8 cellular contexts compared by ENCODE assay signal in genomic region chr11:66567787-66568123, GRCh38. TPM values are rescaled to one million over a fixed set of nuclear protein-coding genes. Genes with fewer than 3 reads are reported as not detected.
DNase-seq lines count a peak whose midpoint lies in the region; ATAC-seq and TF ChIP-seq lines count a peak whose summit lies in the region.

No MANE protein-coding gene starts in this region.

- H3K4me1 Mint-ChIP-seq in activated naive CD4-positive, alpha-beta T cell treated with anti-CD3 and anti-CD28 coated beads, Interleukin-2, amount 50 U/mL, for 24 hours, result peaks cover 14% of the 10 kb centered on the region
- H3K4me1 Mint-ChIP-seq in MCF 10A (ENCODE audit: insufficient read depth, unreplicated experiment) (peaks cover 7% of the 10 kb centered on the region), memory B cell (peaks cover 3% of the 10 kb centered on the region)

- peaks cover 2% of the 10 kb centered on the region for H3K4me1 ChIP-seq in urinary bladder (ENCODE audit: insufficient read depth)

- H3K27ac ChIP-seq in urinary bladder (ENCODE audit: low read depth), result no peak overlapping the region

- H3K27me3 Mint-ChIP-seq in activated naive CD4-positive, alpha-beta T cell treated with anti-CD3 and anti-CD28 coated beads, Interleukin-2, amount 50 U/mL, for 24 hours, result no peaks in the 10 kb centered on the region
- H3K27me3 Mint-ChIP-seq in MCF 10A (ENCODE audit: insufficient read depth, unreplicated experiment) (no peaks in the 10 kb centered on the region), memory B cell (peaks cover 6% of the 10 kb centered on the region)

- DNase-seq in activated naive CD4-positive, alpha-beta T cell treated with Interleukin-2 at 50 U/mL for 16 hours, result no peak
- DNase-seq in MCF 10A (ENCODE audit: unreplicated experiment) (no peak), memory B cell (ENCODE audit: low spot score in 2 of 2) (no peak), HCEC 1CT (no peak), GM19240 (ENCODE audit: insufficient read length, low spot score) (no peak)

- no TSS peak for BruUV-seq in MCF 10A (replicated peaks; lab: Mats Ljungman, UMichigan)

- H3K36me3 Mint-ChIP-seq in activated naive CD4-positive, alpha-beta T cell treated with anti-CD3 and anti-CD28 coated beads, Interleukin-2, amount 50 U/mL, for 24 hours, result peaks cover 1% of the 10 kb centered on the region
- H3K36me3 Mint-ChIP-seq in MCF 10A (ENCODE audit: insufficient read depth, unreplicated experiment), result no peaks in the 10 kb centered on the region
- peaks cover 4% of the 10 kb centered on the region for H3K36me3 Mint-ChIP-seq in memory B cell

- peak overlapping the region; percentile 79 for H3K4me3 Mint-ChIP-seq in activated naive CD4-positive, alpha-beta T cell treated with anti-CD3 and anti-CD28 coated beads, Interleukin-2, amount 50 U/mL, for 24 hours
- peak overlapping the region; percentile 71 for H3K4me3 Mint-ChIP-seq in MCF 10A (ENCODE audit: unreplicated experiment)
- peak overlapping the region; percentile 80 for H3K4me3 Mint-ChIP-seq in memory B cell

- H3K27ac Mint-ChIP-seq in activated naive CD4-positive, alpha-beta T cell treated with anti-CD3 and anti-CD28 coated beads, Interleukin-2, amount 50 U/mL, for 24 hours, result no peak overlapping the region
- H3K27ac Mint-ChIP-seq in MCF 10A (ENCODE audit: low read depth, unreplicated experiment), result no peak overlapping the region
- H3K27ac Mint-ChIP-seq in memory B cell, result no peak overlapping the region

- ATAC-seq in memory B cell (ENCODE audit: low read depth), result no peak
- no peak for ATAC-seq in GM21737 (IDR thresholded peaks at IDR 0.05; ENCODE audit: unreplicated experiment)

- TF ChIP-seq CTCF in MCF 10A (IDR thresholded peaks at IDR 0.05; ENCODE audit: unreplicated experiment), result no peak

- peak overlapping the region; percentile 68 for H3K4me3 ChIP-seq in urinary bladder (ENCODE audit: low read depth, low read length)

- intact Hi-C loops in MCF 10A (cut with micrococcal nuclease), result no loop called here

- no peaks in the 10 kb centered on the region for H3K36me3 ChIP-seq in urinary bladder (ENCODE audit: insufficient read depth)

- CTCF ChIA-PET in MCF 10A (lab: Yijun Ruan, JAX), result interaction anchor here (0.6 to 1.6 kb wide), 2 partner anchors 111 to 277 kb away, joined by 3 to 4 read pairs; no protein-coding TSS in a partner anchor

- POLR2A ChIA-PET in MCF 10A (lab: Yijun Ruan, JAX), result interaction anchor here (0.7 to 3.6 kb wide), 12 partner anchors 11 to 110 kb away, joined by 3 to 26 read pairs (median 10); partner anchors contain the start of genes ACTN3, CCDC87, CCS and DPP3

- 59% methylated on average over 15 of the region's 15 CpGs for WGBS in urinary bladder

- no peaks in the 10 kb centered on the region for H3K9me3 Mint-ChIP-seq in activated naive CD4-positive, alpha-beta T cell treated with anti-CD3 and anti-CD28 coated beads, Interleukin-2, amount 50 U/mL, for 24 hours
- H3K9me3 Mint-ChIP-seq in MCF 10A (ENCODE audit: unreplicated experiment) (no peaks in the 10 kb centered on the region), memory B cell (no peaks in the 10 kb centered on the region)

RNA-seq across cellular contexts. Expression of gene CTSF, which starts 0.7 kb away (rescaled TPM):
- total RNA-seq in MCF 10A (2022) (8.6 and 11.8 TPM in 2 replicates), urinary bladder (22.8 TPM)
- 92.1 TPM for polyA plus RNA-seq in urinary bladder

RNA-seq across cellular contexts. Expression of gene ACTN3, which starts 21.1 kb away (rescaled TPM):
- total RNA-seq in MCF 10A (2022) (not detected in 2 replicates), urinary bladder (not detected)
- 0.18 TPM for polyA plus RNA-seq in urinary bladder

RNA-seq across cellular contexts. Expression of gene ZDHHC24, which starts 21.9 kb away (rescaled TPM):
- 11.1 and 12.4 TPM in 2 replicates for total RNA-seq in MCF 10A (2022)
- 5.0 TPM for total RNA-seq in urinary bladder
- polyA plus RNA-seq in urinary bladder, result 11.4 TPM

RNA-seq across cellular contexts. Expression of gene CCDC87, which starts 25.1 kb away (rescaled TPM):
- total RNA-seq in MCF 10A (2022) (not detected in 2 replicates), urinary bladder (not detected)
- 0.43 TPM for polyA plus RNA-seq in urinary bladder

RNA-seq across cellular contexts. Expression of gene CCS, which starts 25.2 kb away (rescaled TPM):
- 25.8 and 34.4 TPM in 2 replicates for total RNA-seq in MCF 10A (2022)
- total RNA-seq in urinary bladder, result 31.7 TPM
- 64.7 TPM for polyA plus RNA-seq in urinary bladder
